Comparison of ENCODE assay signal across 1 cellular context in the genomic region with DNA sequence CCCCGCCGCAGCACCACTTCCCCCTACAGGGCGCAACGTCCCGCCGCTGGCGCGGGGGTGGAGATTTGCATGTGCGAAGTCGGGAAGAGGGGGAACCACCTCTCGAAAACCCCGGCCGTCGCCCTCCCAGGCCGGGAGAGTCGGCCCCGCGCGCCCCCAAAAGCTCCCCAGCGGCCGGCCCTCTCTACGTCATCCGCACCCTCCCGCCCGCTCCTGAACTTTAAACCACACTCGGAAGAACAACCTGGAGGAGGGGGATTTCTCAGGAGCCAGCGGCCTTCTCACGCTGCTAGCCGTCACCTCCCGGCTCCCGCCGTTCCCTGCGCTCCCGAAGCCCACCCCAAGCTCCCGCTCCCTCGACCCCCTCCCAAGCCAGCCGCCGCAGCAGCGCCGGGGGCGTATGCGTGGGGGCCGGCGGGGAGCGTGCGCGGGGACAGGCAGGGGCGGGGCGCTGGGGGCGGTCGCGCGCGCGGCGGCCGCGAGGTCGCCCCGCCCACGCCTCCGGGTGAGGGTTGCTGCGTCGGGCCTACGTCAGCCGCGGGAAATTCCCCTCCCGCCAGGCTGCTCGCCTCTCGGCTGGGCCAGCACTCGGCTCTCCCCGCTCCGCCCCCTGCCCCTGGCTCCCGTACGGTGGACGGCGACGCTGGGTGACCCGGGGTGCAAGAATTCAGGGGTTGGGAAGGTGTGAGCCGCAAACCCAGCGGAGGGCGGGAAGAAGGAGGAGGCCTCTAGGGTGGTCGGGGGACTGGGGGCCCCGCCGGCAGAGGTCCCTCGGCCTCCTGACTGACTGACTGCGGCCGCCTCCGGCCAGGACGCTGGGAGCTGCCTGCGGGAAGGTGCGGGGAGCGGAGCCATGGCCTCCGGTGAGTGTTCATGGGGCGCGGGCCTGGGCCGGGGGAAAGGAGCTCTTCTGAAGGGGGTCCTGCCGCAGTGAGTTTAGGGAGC.
TF ChIP-seq lines count a peak whose summit lies in the region.

REL (plus strand) TSS at position 587 of the 945 bp plus-strand sequence; CDS start at position 854, 267 bp downstream.

TF ChIP-seq in K562, 482 proteins besides CTCF, POLR2A, EP300 and RAD21 (continued from another document and continues in another):
- TF ChIP-seq, protein P1, sequence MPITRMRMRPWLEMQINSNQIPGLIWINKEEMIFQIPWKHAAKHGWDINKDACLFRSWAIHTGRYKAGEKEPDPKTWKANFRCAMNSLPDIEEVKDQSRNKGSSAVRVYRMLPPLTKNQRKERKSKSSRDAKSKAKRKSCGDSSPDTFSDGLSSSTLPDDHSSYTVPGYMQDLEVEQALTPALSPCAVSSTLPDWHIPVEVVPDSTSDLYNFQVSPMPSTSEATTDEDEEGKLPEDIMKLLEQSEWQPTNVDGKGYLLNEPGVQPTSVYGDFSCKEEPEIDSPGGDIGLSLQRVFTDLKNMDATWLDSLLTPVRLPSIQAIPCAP (CRISPR knock-in tag; IDR thresholded peaks at IDR 0.05; ENCODE audit: borderline replicate concordance), result no peak
- TF ChIP-seq NFIC (IDR thresholded peaks at IDR 0.05) (0 out of 2 replicates have a peak, but pooled peaks have one; percentile 13), ZNF165 (CRISPR knock-in tag; IDR thresholded peaks at IDR 0.05; ENCODE audit: borderline replicate concordance) (no peak), FOXA1 (IDR thresholded peaks at IDR 0.05; ENCODE audit: borderline replicate concordance) (no peak), ZNF347 (CRISPR knock-in tag; IDR thresholded peaks at IDR 0.05; ENCODE audit: low read depth) (no peak), ZNF584 (CRISPR knock-in tag; IDR thresholded peaks at IDR 0.05; ENCODE audit: low read depth) (no peak), NKRF (IDR thresholded peaks at IDR 0.05; ENCODE audit: borderline replicate concordance) (peak; percentile 54), KLF6 (CRISPR knock-in tag; IDR thresholded peaks at IDR 0.05; ENCODE audit: borderline replicate concordance) (no peak), ZBTB17 (CRISPR knock-in tag; IDR thresholded peaks at IDR 0.05) (peak; percentile 86), HLTF (IDR thresholded peaks at IDR 0.05) (no peak), ZNF518B (CRISPR knock-in tag; IDR thresholded peaks at IDR 0.05) (no peak), JUNB (CRISPR knock-in tag; conservative IDR thresholded peaks at IDR 0.05) (no peak), FOXA3 (CRISPR knock-in tag; conservative IDR thresholded peaks at IDR 0.05 in 1 of 2, IDR thresholded peaks at IDR 0.05 in 1 of 2) (no peak; a peak in 1 of 4 replicates), ZBTB12 (CRISPR knock-in tag; IDR thresholded peaks at IDR 0.05) (peak; percentile 74), CBX1 (IDR thresholded peaks at IDR 0.05; ENCODE audit: low read depth) (peak; percentile 66; the same call in 1 of the 2 replicates), ZBTB1 (CRISPR knock-in tag; IDR thresholded peaks at IDR 0.05; ENCODE audit: borderline replicate concordance, low read depth) (0 out of 2 replicates have a peak, but pooled peaks have one; percentile 64), ATF1 (CRISPR knock-in tag; IDR thresholded peaks at IDR 0.05) (no peak; the same call in 1 of the 2 replicates), ATF1 (tag; IDR thresholded peaks at IDR 0.05) (peak; percentile 88), PYGO2 (tag; IDR thresholded peaks at IDR 0.05) (no peak), ZNF354B (CRISPR knock-in tag; IDR thresholded peaks at IDR 0.05) (no peak), ZC3H8 (IDR thresholded peaks at IDR 0.05) (no peak), YBX1 (IDR thresholded peaks at IDR 0.05) (no peak), ZNF263 (CRISPR knock-in tag; IDR thresholded peaks at IDR 0.05; ENCODE audit: borderline replicate concordance) (peak; percentile 73; the same call in 1 of the 2 replicates), CSDE1 (IDR thresholded peaks at IDR 0.05) (no peak), CREB3 (tag; conservative IDR thresholded peaks at IDR 0.05; ENCODE audit: low read depth) (no peak), PHB2 (IDR thresholded peaks at IDR 0.05; ENCODE audit: low read depth) (no peak), ZNF778 (CRISPR knock-in tag; IDR thresholded peaks at IDR 0.05) (no peak), POLR2G (IDR thresholded peaks at IDR 0.05; ENCODE audit: low read depth, low read length) (peak; percentile 92), MYNN (IDR thresholded peaks at IDR 0.05) (no peak), MYNN (CRISPR knock-in tag; IDR thresholded peaks at IDR 0.05) (no peak), GTF2F1 (IDR thresholded peaks at IDR 0.05; ENCODE audit: low read depth, low read length) (0 out of 2 replicates have a peak, but pooled peaks have one; percentile 10), POU5F1 (IDR thresholded peaks at IDR 0.05; ENCODE audit: borderline replicate concordance, low read depth, low read length, partially characterized antibody) (no peak), ZNF311 (CRISPR knock-in tag; IDR thresholded peaks at IDR 0.05) (no peak), RBM15 (IDR thresholded peaks at IDR 0.05; ENCODE audit: insufficient read depth, low read length) (no peak), ZNF24 (IDR thresholded peaks at IDR 0.05) (no peak), TSC22D4 (tag; IDR thresholded peaks at IDR 0.05) (no peak), POLR2AphosphoS2 (IDR thresholded peaks at IDR 0.05; ENCODE audit: low read length) (no peak; the same call in 1 of the 2 replicates), RBM25 (IDR thresholded peaks at IDR 0.05; ENCODE audit: low read depth, low read length, severe bottlenecking) (no peak), NFRKB (IDR thresholded peaks at IDR 0.05; ENCODE audit: low read depth) (peak; percentile 49; the same call in 1 of the 2 replicates), ELF1 (tag; IDR thresholded peaks at IDR 0.05) (peak; percentile 52; the same call in 1 of the 2 replicates), RHOXF2B (CRISPR knock-in tag; conservative IDR thresholded peaks at IDR 0.05) (no peak), ZBED1 (IDR thresholded peaks at IDR 0.05) (no peak), MXD1 (CRISPR knock-in tag; IDR thresholded peaks at IDR 0.05; ENCODE audit: borderline replicate concordance, poor library complexity, severe bottlenecking) (no peak)
- TF ChIP-seq, protein P2, sequence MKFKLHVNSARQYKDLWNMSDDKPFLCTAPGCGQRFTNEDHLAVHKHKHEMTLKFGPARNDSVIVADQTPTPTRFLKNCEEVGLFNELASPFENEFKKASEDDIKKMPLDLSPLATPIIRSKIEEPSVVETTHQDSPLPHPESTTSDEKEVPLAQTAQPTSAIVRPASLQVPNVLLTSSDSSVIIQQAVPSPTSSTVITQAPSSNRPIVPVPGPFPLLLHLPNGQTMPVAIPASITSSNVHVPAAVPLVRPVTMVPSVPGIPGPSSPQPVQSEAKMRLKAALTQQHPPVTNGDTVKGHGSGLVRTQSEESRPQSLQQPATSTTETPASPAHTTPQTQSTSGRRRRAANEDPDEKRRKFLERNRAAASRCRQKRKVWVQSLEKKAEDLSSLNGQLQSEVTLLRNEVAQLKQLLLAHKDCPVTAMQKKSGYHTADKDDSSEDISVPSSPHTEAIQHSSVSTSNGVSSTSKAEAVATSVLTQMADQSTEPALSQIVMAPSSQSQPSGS (CRISPR knock-in tag; IDR thresholded peaks at IDR 0.05), result no peak
- TF ChIP-seq, protein P3, sequence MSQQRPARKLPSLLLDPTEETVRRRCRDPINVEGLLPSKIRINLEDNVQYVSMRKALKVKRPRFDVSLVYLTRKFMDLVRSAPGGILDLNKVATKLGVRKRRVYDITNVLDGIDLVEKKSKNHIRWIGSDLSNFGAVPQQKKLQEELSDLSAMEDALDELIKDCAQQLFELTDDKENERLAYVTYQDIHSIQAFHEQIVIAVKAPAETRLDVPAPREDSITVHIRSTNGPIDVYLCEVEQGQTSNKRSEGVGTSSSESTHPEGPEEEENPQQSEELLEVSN (IDR thresholded peaks at IDR 0.05; ENCODE audit: borderline replicate concordance in 1 of 2, extremely low read depth in 1 of 2, insufficient read depth in 1 of 2, insufficient read length in 1 of 2, low read depth in 1 of 2, low read length in 1 of 2, poor library complexity in 1 of 2, severe bottlenecking in 1 of 2), result peak; percentile 38 to 74
- TF ChIP-seq, protein P4, sequence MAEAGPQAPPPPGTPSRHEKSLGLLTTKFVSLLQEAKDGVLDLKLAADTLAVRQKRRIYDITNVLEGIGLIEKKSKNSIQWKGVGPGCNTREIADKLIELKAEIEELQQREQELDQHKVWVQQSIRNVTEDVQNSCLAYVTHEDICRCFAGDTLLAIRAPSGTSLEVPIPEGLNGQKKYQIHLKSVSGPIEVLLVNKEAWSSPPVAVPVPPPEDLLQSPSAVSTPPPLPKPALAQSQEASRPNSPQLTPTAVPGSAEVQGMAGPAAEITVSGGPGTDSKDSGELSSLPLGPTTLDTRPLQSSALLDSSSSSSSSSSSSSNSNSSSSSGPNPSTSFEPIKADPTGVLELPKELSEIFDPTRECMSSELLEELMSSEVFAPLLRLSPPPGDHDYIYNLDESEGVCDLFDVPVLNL (CRISPR knock-in tag; IDR thresholded peaks at IDR 0.05; ENCODE audit: low read depth), result no peak
